In genomic region chr12:79949098-79949497, GRCh38 we compare ENCODE assay signal across 1 cellular context.
TF ChIP-seq lines count a peak whose summit lies in the region.

No MANE protein-coding gene starts in this region.

TF ChIP-seq in K562, 482 proteins besides CTCF, POLR2A, EP300 and RAD21:
- TF ChIP-seq ZNF512 (tag; IDR thresholded peaks at IDR 0.05) (peak; percentile 89), ZBTB8A (IDR thresholded peaks at IDR 0.05; ENCODE audit: partially characterized antibody) (no peak), HLTF (IDR thresholded peaks at IDR 0.05) (0 out of 2 replicates have a peak, but pooled peaks have one; percentile 24), ZNF699 (CRISPR knock-in tag; IDR thresholded peaks at IDR 0.05; ENCODE audit: insufficient replicate concordance) (no peak), NR2C1 (IDR thresholded peaks at IDR 0.05) (no peak), NR2C1 (tag; IDR thresholded peaks at IDR 0.05) (no peak), ZBTB17 (CRISPR knock-in tag; IDR thresholded peaks at IDR 0.05) (no peak), VEZF1 (CRISPR knock-in tag; IDR thresholded peaks at IDR 0.05) (no peak), NR0B1 (IDR thresholded peaks at IDR 0.05; ENCODE audit: partially characterized antibody) (no peak), SMAD3 (CRISPR knock-in tag; conservative IDR thresholded peaks at IDR 0.05) (no peak), GTF2E2 (tag; IDR thresholded peaks at IDR 0.05) (no peak), FOS (IDR thresholded peaks at IDR 0.05; ENCODE audit: extremely low read depth, insufficient read length) (no peak), JUN (IDR thresholded peaks at IDR 0.05; ENCODE audit: borderline replicate concordance, low read depth, low read length) (no peak), JUN (CRISPR knock-in tag; IDR thresholded peaks at IDR 0.05; ENCODE audit: borderline replicate concordance) (no peak), TCF7L2 (IDR thresholded peaks at IDR 0.05; ENCODE audit: low read depth, low read length) (no peak), C11orf30 (IDR thresholded peaks at IDR 0.05; ENCODE audit: low read depth) (no peak), ZNF707 (CRISPR knock-in tag; conservative IDR thresholded peaks at IDR 0.05) (no peak)
